1 cellular context compared by ENCODE assay signal in genomic region chrY:12826791-12827190, GRCh38.
TF ChIP-seq lines count a peak whose summit lies in the region.

No MANE protein-coding gene starts in this region.

TF ChIP-seq in A549, 52 proteins besides CTCF, POLR2A, EP300 and RAD21:
- TF ChIP-seq JUN (IDR thresholded peaks at IDR 0.05) (no peak), MYC (IDR thresholded peaks at IDR 0.05; ENCODE audit: borderline replicate concordance, low read length) (no peak), ZFP36 (IDR thresholded peaks at IDR 0.05; ENCODE audit: borderline replicate concordance, partially characterized antibody) (no peak), FOSB (CRISPR knock-in tag; IDR thresholded peaks at IDR 0.05) (no peak), FOSL2 (IDR thresholded peaks at IDR 0.05) (no peak), FOSL2 (CRISPR knock-in tag; IDR thresholded peaks at IDR 0.05) (no peak), NR3C1 (IDR thresholded peaks at IDR 0.05) (no peak), TP53 (CRISPR knock-in tag; IDR thresholded peaks at IDR 0.05) (no peak), BHLHE40 (IDR thresholded peaks at IDR 0.05; ENCODE audit: low read depth, low read length) (no peak), CEBPB (IDR thresholded peaks at IDR 0.05) (no peak), CBX2 (IDR thresholded peaks at IDR 0.05; ENCODE audit: borderline replicate concordance, low read depth) (no peak)
